In genomic region chr20:3933126-3933684, GRCh38 we compare ENCODE assay signal across 11 cellular contexts. TPM values are rescaled to one million over a fixed set of nuclear protein-coding genes. Genes with fewer than 3 reads are reported as not detected.
DNase-seq lines count a peak whose midpoint lies in the region; ATAC-seq and TF ChIP-seq lines count a peak whose summit lies in the region.
"Had no signal": no experiment of that assay in that cellular context is flagged by ENCODE, and none has a peak within 500 bp of the region (broad histone marks: within the 10 kb centered on the region; RNA-seq: fewer than 3 reads in every experiment).

No MANE protein-coding gene starts in this region.

- POLR2A ChIA-PET in SK-N-SH (lab: Yijun Ruan, JAX) (no interaction called here), Panc1 (lab: Charles Lee) (interaction anchor here (0.6 kb wide), 1 partner anchor 10 kb away, joined by 3 read pairs; no protein-coding TSS in a partner anchor)

- no peaks in the 10 kb centered on the region for H3K9me3 ChIP-seq in SK-N-SH
- no peaks in the 10 kb centered on the region for H3K9me3 ChIP-seq in Panc1 (ENCODE audit: control insufficient read depth, insufficient read depth, low read depth, low read length)
- no peaks in the 10 kb centered on the region; the same call in 1 of the 2 replicates for H3K9me3 ChIP-seq in BE2C
- H3K9me3 ChIP-seq: HAP-1 had no signal

- H3K36me3 Mint-ChIP-seq in stimulated activated memory B cell treated with anti-CD40 and anti-IgM and Interleukin-4, amounts not matched to agents 10 μg/mL and 1 μg/mL and 100 μg/mL, for 72 hours, result peaks cover 9% of the 10 kb centered on the region
- H3K36me3 Mint-ChIP-seq: naive B cell had no signal

- peaks cover 23 to 29% of the 10 kb centered on the region in 2 experiments for H3K36me3 ChIP-seq in SK-N-SH (replicated peaks in 1 of 2; ENCODE audit: control insufficient read depth in 1 of 2, insufficient read depth in 2 of 2, low read length in 1 of 2)
- no peaks in the 10 kb centered on the region; the same call in 1 of the 2 replicates for H3K36me3 ChIP-seq in Panc1 (ENCODE audit: control insufficient read depth, insufficient read depth, low read length)
- 0 out of 2 replicates have a peak, but pooled peaks cover 2% of the 10 kb centered on the region for H3K36me3 ChIP-seq in BE2C
- H3K36me3 ChIP-seq: HAP-1 had no signal

- no peaks in the 10 kb centered on the region for H4K20me1 ChIP-seq in SK-N-SH (ENCODE audit: insufficient read depth)

- no peak for TF ChIP-seq RAD21 in SK-N-SH (IDR thresholded peaks at IDR 0.05; ENCODE audit: low read length)

- peaks cover 31% of the 10 kb centered on the region for H3F3A ChIP-seq in SK-N-SH (replicated peaks; ENCODE audit: insufficient read depth)

- H3K27ac ChIP-seq in SK-N-SH (ENCODE audit: low read depth in 2 of 2, low read length in 1 of 2) (no peak overlapping the region), Panc1 (ENCODE audit: low read length) (peak overlapping the region; percentile 83)

- no peaks in the 10 kb centered on the region for H3K9me2 ChIP-seq in SK-N-SH

- no peaks in the 10 kb centered on the region for H3K27me3 Mint-ChIP-seq in stimulated activated memory B cell treated with anti-CD40 and anti-IgM and Interleukin-4, amounts not matched to agents 10 μg/mL and 1 μg/mL and 100 μg/mL, for 72 hours
- H3K27me3 Mint-ChIP-seq: naive B cell had no signal

- peaks cover 1% of the 10 kb centered on the region for H3K9me3 Mint-ChIP-seq in stimulated activated memory B cell treated with anti-CD40 and anti-IgM and Interleukin-4, amounts not matched to agents 10 μg/mL and 1 μg/mL and 100 μg/mL, for 72 hours

- DNase-seq in SK-N-SH, result no peak
- no peak for DNase-seq in Panc1 (ENCODE audit: low read depth, low spot score)
- peak in 1 of 2 donors; percentile 12 for DNase-seq in foreskin fibroblast
- DNase-seq in BE2C, result no peak
- DNase-seq: activated CD8-positive, alpha-beta memory T cell treated with anti-CD3 and anti-CD28 coated beads, Interleukin-2, amount 50 U/mL, for 4 hours; naive B cell had no signal

- ATAC-seq in SK-N-SH treated with all-trans-retinoic acid at 6 μM for 48 hours, result no peak
- ATAC-seq in Panc1, result no peak
- no peak for ATAC-seq in stimulated activated memory B cell treated with anti-CD40 and anti-IgM and Interleukin-4, amounts not matched to agents 10 μg/mL and 1 μg/mL and 100 μg/mL, for 72 hours
- ATAC-seq in HG02885 (IDR thresholded peaks at IDR 0.05; ENCODE audit: poor library complexity, unreplicated experiment), result no peak
- ATAC-seq in GM19328 (IDR thresholded peaks at IDR 0.05; ENCODE audit: unreplicated experiment), result no peak

- no peaks in the 10 kb centered on the region for H3K79me2 ChIP-seq in SK-N-SH (ENCODE audit: insufficient read depth)

- CTCF ChIA-PET in SK-N-SH (lab: Yijun Ruan, JAX), result interaction anchor here (1.3 kb wide), 1 partner anchor 152 kb away, joined by 4 read pairs; no protein-coding TSS in a partner anchor
- CTCF ChIA-PET in Panc1 (lab: Charles Lee), result interaction anchor here (0.6 kb wide), 1 partner anchor 241 kb away, joined by 5 read pairs; no protein-coding TSS in a partner anchor

- H3K27me3 ChIP-seq in SK-N-SH (ENCODE audit: insufficient read depth) (no peaks in the 10 kb centered on the region), Panc1 (ENCODE audit: control insufficient read depth, insufficient read depth, low read length) (no peaks in the 10 kb centered on the region), BE2C (no peaks in the 10 kb centered on the region)

- no peak for TF ChIP-seq EP300 in SK-N-SH (IDR thresholded peaks at IDR 0.05; ENCODE audit: borderline replicate concordance in 1 of 2, low read depth in 1 of 2, low read length in 1 of 2)

- peaks cover 0 to 13% of the 10 kb centered on the region in 2 experiments; a peak in 1 of 4 replicates for H3K4me1 ChIP-seq in SK-N-SH (ENCODE audit: control insufficient read depth in 1 of 2, insufficient read depth in 2 of 2, low read depth in 1 of 2, low read length in 1 of 2)
- H3K4me1 ChIP-seq in Panc1 (ENCODE audit: control insufficient read depth, insufficient read depth, low read length), result peaks cover 14% of the 10 kb centered on the region
- no peaks in the 10 kb centered on the region for H3K4me1 ChIP-seq in BE2C
- H3K4me1 ChIP-seq: HAP-1 had no signal

- in situ Hi-C loops in Panc1 (cut with HindIII; ENCODE audit: low pct_unique_long_range_greater_than_20kb, low sequenced_read_pairs), result no loop called here

- no peak overlapping the region for H2AFZ ChIP-seq in SK-N-SH (ENCODE audit: low read depth)

- H3K4me1 Mint-ChIP-seq in stimulated activated memory B cell treated with anti-CD40 and anti-IgM and Interleukin-4, amounts not matched to agents 10 μg/mL and 1 μg/mL and 100 μg/mL, for 72 hours, result peaks cover 2% of the 10 kb centered on the region

- H3K4me2 ChIP-seq in SK-N-SH, result peak overlapping the region; percentile 67

- WGBS in SK-N-SH (ENCODE audit: low lambda C conversion rate), result 90% methylated on average over 6 of the region's 7 CpGs

- H3K9ac ChIP-seq in SK-N-SH, result no peak overlapping the region

- no TSS peak for BruUV-seq in Panc1 (replicated peaks; lab: Mats Ljungman, UMichigan)

- intact Hi-C loops in Panc1 (cut with micrococcal nuclease; ENCODE audit: unreplicated experiment), result no loop called here

- H3K4me3 Mint-ChIP-seq in stimulated activated memory B cell treated with anti-CD40 and anti-IgM and Interleukin-4, amounts not matched to agents 10 μg/mL and 1 μg/mL and 100 μg/mL, for 72 hours, result no peak overlapping the region

- H3K27ac Mint-ChIP-seq in stimulated activated memory B cell treated with anti-CD40 and anti-IgM and Interleukin-4, amounts not matched to agents 10 μg/mL and 1 μg/mL and 100 μg/mL, for 72 hours, result peak overlapping the region; percentile 28

- no peak for TF ChIP-seq CTCF in SK-N-SH (IDR thresholded peaks at IDR 0.05)
- TF ChIP-seq CTCF in Panc1 (IDR thresholded peaks at IDR 0.05), result no peak
- no peak for TF ChIP-seq CTCF in foreskin fibroblast (IDR thresholded peaks at IDR 0.05; ENCODE audit: low read depth, low read length)
- no peak for TF ChIP-seq CTCF in BE2C (IDR thresholded peaks at IDR 0.05; ENCODE audit: low read depth, low read length)

- H3K4me3 ChIP-seq in SK-N-SH (ENCODE audit: low read depth in 2 of 2, low read length in 1 of 2) (0 out of 4 replicates have a peak overlapping the region, but pooled peaks of 1 of the 2 experiments have one; percentile 33), Panc1 (ENCODE audit: low read depth in 2 of 2, low read length in 2 of 2) (peak overlapping the region in 1 of 2 experiments; percentile 32; a peak in 2 of 4 replicates), foreskin fibroblast (ENCODE audit: low read depth in 1 of 2, low read length in 2 of 2) (peak overlapping the region; percentile 19 to 36), BE2C (ENCODE audit: low read depth, low read length) (no peak overlapping the region)
- H3K4me3 ChIP-seq: HAP-1 had no signal

TF ChIP-seq in SK-N-SH, 30 proteins besides CTCF, POLR2A, EP300 and RAD21 (continues in another document):
- TF ChIP-seq FOXJ3 (CRISPR knock-in tag; IDR thresholded peaks at IDR 0.05), result no peak
- no peak for TF ChIP-seq MEF2A (IDR thresholded peaks at IDR 0.05; ENCODE audit: borderline replicate concordance, low read depth)
- TF ChIP-seq POLR2AphosphoS5 (IDR thresholded peaks at IDR 0.05; ENCODE audit: low read depth, low read length), result no peak
- no peak for TF ChIP-seq MAX (IDR thresholded peaks at IDR 0.05; ENCODE audit: low read depth)
- no peak for TF ChIP-seq EZH2phosphoT487 (IDR thresholded peaks at IDR 0.05; ENCODE audit: borderline replicate concordance, low read depth)
- TF ChIP-seq NFIC (IDR thresholded peaks at IDR 0.05; ENCODE audit: borderline replicate concordance), result no peak
- TF ChIP-seq MXI1 (IDR thresholded peaks at IDR 0.05; ENCODE audit: low read depth, low read length), result no peak
- no peak for TF ChIP-seq TEAD4 (IDR thresholded peaks at IDR 0.05; ENCODE audit: borderline replicate concordance, insufficient read depth)
- no peak for TF ChIP-seq RXRA (IDR thresholded peaks at IDR 0.05; ENCODE audit: borderline replicate concordance, low read depth)
- no peak for TF ChIP-seq SIN3A (IDR thresholded peaks at IDR 0.05; ENCODE audit: borderline replicate concordance, low read depth, low read length)

TF ChIP-seq in SK-N-SH treated with all-trans-retinoic acid at 6 μM for 48 hours, 23 proteins besides CTCF, POLR2A, EP300 and RAD21:
- TF ChIP-seq ZFP3 (CRISPR knock-in tag; IDR thresholded peaks at IDR 0.05), result no peak
- no peak for TF ChIP-seq GLIS3 (CRISPR knock-in tag; IDR thresholded peaks at IDR 0.05)
- TF ChIP-seq CSDC2 (CRISPR knock-in tag; IDR thresholded peaks at IDR 0.05), result no peak

RNA-seq across cellular contexts. Expression of gene PANK2, which starts 44.0 kb away (rescaled TPM):
- 17.7 and 23.3 TPM in 2 replicates for polyA plus RNA-seq in SK-N-SH (2012; rRNA removed)
- polyA plus RNA-seq in SK-N-SH (2012; cell fraction: cytosol; rRNA removed), result 19.6 and 22.5 TPM in 2 replicates
- 43.1 and 53.0 TPM in 2 replicates for polyA plus RNA-seq in SK-N-SH (2012; cell fraction: nucleus; rRNA removed)
- total RNA-seq in Panc1 (2021; ENCODE audit: unreplicated experiment), result 40.9 TPM
- 25.0 TPM for polyA plus RNA-seq in Panc1 (2012; ENCODE audit: insufficient read length)
- polyA plus RNA-seq in BE2C (2012; ENCODE audit: insufficient read depth, insufficient read length, low read depth), result 54.4 TPM
